Comparison of ENCODE assay signal across 28 cellular contexts in genomic region chr9:69171517-69171916, GRCh38. TPM values are rescaled to one million over a fixed set of nuclear protein-coding genes. Genes with fewer than 3 reads are reported as not detected.
DNase-seq lines count a peak whose midpoint lies in the region; ATAC-seq and TF ChIP-seq lines count a peak whose summit lies in the region.
"Had no signal": no experiment of that assay in that cellular context is flagged by ENCODE, and none has a peak within 500 bp of the region (broad histone marks: within the 10 kb centered on the region; RNA-seq: fewer than 3 reads in every experiment).

No MANE protein-coding gene starts in this region.

- DNase-seq in MCF 10A (ENCODE audit: unreplicated experiment): no peak
- DNase-seq in breast epithelium (ENCODE audit: low spot score in 2 of 2): no peak
- no peak for DNase-seq in PC-9
- DNase-seq in foreskin keratinocyte: no peak
- no peak for DNase-seq in smooth muscle cell (lab: John Stamatoyannopoulos, UW; ENCODE audit: unreplicated experiment)
- no peak for DNase-seq in BE2C
- DNase-seq in H7: no peak
- no peak for DNase-seq in ascending aorta (ENCODE audit: low spot score in 2 of 2)
- DNase-seq: 8988T; activated B cell treated with CpG ODN at 0.5 μM for 24 hours; activated CD4-positive, alpha-beta T cell treated with anti-CD3 and anti-CD28 coated beads, Interleukin-2, amount 10 ng/mL, durations not matched to agents 7 days and 5 days; activated effector memory CD4-positive, alpha-beta T cell treated with Interleukin-2 at 50 U/mL for 16 hours; CD4-positive, CD25-positive, alpha-beta regulatory T cell; DMS153; left ventricle myocardium superior; naive B cell; NCI-H1048; NCI-H1694; NCI-H446 treated with DMSO at 0.1 percent for 48 hours; NCI-H774; T-helper 1 cell; transverse colon had no signal

- CTCF ChIA-PET in MCF 10A (lab: Yijun Ruan, JAX) (interaction anchor here (0.7 to 1.1 kb wide), 3 partner anchors 34 to 78 kb away, joined by 3 to 4 read pairs (median 3); no protein-coding TSS in a partner anchor), PC-9 (lab: Charles Lee) (no interaction called here)

- H2AFZ ChIP-seq in PC-9 (no peak overlapping the region), smooth muscle cell (ENCODE audit: low read depth) (no peak overlapping the region)

- intact Hi-C loops in MCF 10A (cut with micrococcal nuclease): no loop called here
- intact Hi-C loops in breast epithelium (cut with DNase I; ENCODE audit: low total_unique reads): no loop called here
- intact Hi-C loops in PC-9 (cut with micrococcal nuclease; ENCODE audit: unreplicated experiment): loop anchor here (5.0 to 10.0 kb wide), 2 partner anchors 119 to 943 kb away; no protein-coding TSS in a partner anchor
- intact Hi-C loops in ascending aorta (cut with DNase I): no loop called here

- no peaks in the 10 kb centered on the region for H3K9me2 ChIP-seq in PC-9 (ENCODE audit: insufficient read depth)

- H3K9me3 ChIP-seq in breast epithelium (no peaks in the 10 kb centered on the region), PC-9 (ENCODE audit: insufficient read depth, low read depth) (no peaks in the 10 kb centered on the region), smooth muscle cell (replicated peaks; ENCODE audit: low read depth) (no peaks in the 10 kb centered on the region), BE2C (no peaks in the 10 kb centered on the region), ascending aorta (no peaks in the 10 kb centered on the region)
- H3K9me3 ChIP-seq: HAP-1, neutrophil, prostate gland, SJSA1, transverse colon had no signal

- H3K27ac Mint-ChIP-seq in MCF 10A (ENCODE audit: low read depth, unreplicated experiment): peak overlapping the region; percentile 66
- H3K27ac Mint-ChIP-seq: activated B cell treated with CpG ODN at 0.5 μM for 24 hours; activated CD4-positive, alpha-beta T cell treated with anti-CD3 and anti-CD28 coated beads, Interleukin-2, amount 10 ng/mL, durations not matched to agents 7 days and 5 days; activated naive CD8-positive, alpha-beta T cell; CD4-positive, CD25-positive, alpha-beta regulatory T cell; stimulated activated effector memory CD8-positive, alpha-beta T cell treated with anti-CD3 and anti-CD28 coated beads, Interleukin-12 subunit alpha, Interleukin-12 subunit beta, amount 100 ng/mL, for 72 hours had no signal

- H3K27me3 Mint-ChIP-seq in MCF 10A (ENCODE audit: insufficient read depth, unreplicated experiment): no peaks in the 10 kb centered on the region

- H3K36me3 ChIP-seq in breast epithelium (no peaks in the 10 kb centered on the region), PC-9 (ENCODE audit: low read depth) (no peaks in the 10 kb centered on the region), smooth muscle cell (ENCODE audit: low read depth) (no peaks in the 10 kb centered on the region), BE2C (no peaks in the 10 kb centered on the region; the same call in 1 of the 2 replicates), H7 (replicated peaks; ENCODE audit: control insufficient read depth, insufficient read depth, low read length) (no peaks in the 10 kb centered on the region), ascending aorta (no peaks in the 10 kb centered on the region)
- H3K36me3 ChIP-seq: HAP-1, neutrophil, prostate gland, transverse colon had no signal

- TF ChIP-seq POLR2A in breast epithelium (IDR thresholded peaks at IDR 0.05): no peak

- H3K4me3 ChIP-seq in breast epithelium (no peak overlapping the region), PC-9 (no peak overlapping the region), smooth muscle cell (no peak overlapping the region), BE2C (ENCODE audit: low read depth, low read length) (no peak overlapping the region), H7 (ENCODE audit: insufficient read depth, low read depth, low read length) (no peak overlapping the region), ascending aorta (no peak overlapping the region)
- H3K4me3 ChIP-seq: HAP-1, prostate gland, SJSA1, transverse colon had no signal

- WGBS in smooth muscle cell (ENCODE audit: low lambda C conversion rate): 83% methylated on average over 5 of the region's 6 CpGs

- H4K20me1 ChIP-seq in PC-9 (ENCODE audit: insufficient read depth) (no peaks in the 10 kb centered on the region), smooth muscle cell (ENCODE audit: low read depth) (no peaks in the 10 kb centered on the region)

- H3K27ac ChIP-seq in breast epithelium (peak overlapping the region in 1 of 2 donors; percentile 7), PC-9 (peak overlapping the region; percentile 73), foreskin keratinocyte (peak overlapping the region; percentile 100), smooth muscle cell (ENCODE audit: low read depth) (peak overlapping the region; percentile 98), ascending aorta (no peak overlapping the region)
- H3K27ac ChIP-seq: neutrophil, prostate gland, SJSA1, transverse colon had no signal

- H3K4me3 Mint-ChIP-seq in MCF 10A (ENCODE audit: unreplicated experiment): peak overlapping the region; percentile 41
- H3K4me3 Mint-ChIP-seq: activated B cell treated with CpG ODN at 0.5 μM for 24 hours; activated CD4-positive, alpha-beta T cell treated with anti-CD3 and anti-CD28 coated beads, Interleukin-2, amount 10 ng/mL, durations not matched to agents 7 days and 5 days; activated naive CD8-positive, alpha-beta T cell; naive B cell; stimulated activated effector memory CD8-positive, alpha-beta T cell treated with anti-CD3 and anti-CD28 coated beads, Interleukin-12 subunit alpha, Interleukin-12 subunit beta, amount 100 ng/mL, for 72 hours had no signal

- no peak for ATAC-seq in foreskin keratinocyte
- ATAC-seq: left ventricle myocardium superior; stimulated activated effector memory CD8-positive, alpha-beta T cell treated with anti-CD3 and anti-CD28 coated beads, Interleukin-12 subunit alpha, Interleukin-12 subunit beta, amount 100 ng/mL, for 72 hours had no signal

- peak overlapping the region; percentile 48 for H3K4me2 ChIP-seq in PC-9
- H3K4me2 ChIP-seq in smooth muscle cell: no peak overlapping the region

- no peak for TF ChIP-seq CTCF in MCF 10A (IDR thresholded peaks at IDR 0.05; ENCODE audit: unreplicated experiment)
- TF ChIP-seq CTCF in breast epithelium (IDR thresholded peaks at IDR 0.05): no peak
- TF ChIP-seq CTCF in PC-9 (conservative IDR thresholded peaks at IDR 0.05): no peak
- no peak for TF ChIP-seq CTCF in foreskin keratinocyte (conservative IDR thresholded peaks at IDR 0.05)
- TF ChIP-seq CTCF in smooth muscle cell (IDR thresholded peaks at IDR 0.05; ENCODE audit: borderline replicate concordance, insufficient read depth, poor library complexity, severe bottlenecking): no peak
- no peak for TF ChIP-seq CTCF in BE2C (IDR thresholded peaks at IDR 0.05; ENCODE audit: low read depth, low read length)
- no peak for TF ChIP-seq CTCF in ascending aorta (IDR thresholded peaks at IDR 0.05)

- H3K9me3 Mint-ChIP-seq in MCF 10A (ENCODE audit: unreplicated experiment): no peaks in the 10 kb centered on the region
- H3K9me3 Mint-ChIP-seq: activated B cell treated with CpG ODN at 0.5 μM for 24 hours; activated CD4-positive, alpha-beta T cell treated with anti-CD3 and anti-CD28 coated beads, Interleukin-2, amount 10 ng/mL, durations not matched to agents 7 days and 5 days; naive B cell; stimulated activated effector memory CD8-positive, alpha-beta T cell treated with anti-CD3 and anti-CD28 coated beads, Interleukin-12 subunit alpha, Interleukin-12 subunit beta, amount 100 ng/mL, for 72 hours had no signal

- H3K36me3 Mint-ChIP-seq in MCF 10A (ENCODE audit: insufficient read depth, unreplicated experiment): peaks cover 11% of the 10 kb centered on the region
- H3K36me3 Mint-ChIP-seq: CD4-positive, CD25-positive, alpha-beta regulatory T cell; naive B cell had no signal

- POLR2A ChIA-PET in MCF 10A (lab: Yijun Ruan, JAX) (interaction anchor here (0.6 to 5.3 kb wide), 10 partner anchors 8 to 67 kb away, joined by 3 to 65 read pairs (median 7); no protein-coding TSS in a partner anchor), PC-9 (lab: Charles Lee; ENCODE audit: unreplicated experiment) (interaction anchor here (0.6 to 0.7 kb wide), 2 partner anchors 9 to 122 kb away, joined by 3 to 4 read pairs; no protein-coding TSS in a partner anchor)

- H3K4me1 ChIP-seq in breast epithelium (peaks cover 0 to 5% of the 10 kb centered on the region in 2 donors), PC-9 (replicated peaks; ENCODE audit: insufficient read depth) (peaks cover 76% of the 10 kb centered on the region), foreskin keratinocyte (peaks cover 49% of the 10 kb centered on the region), smooth muscle cell (ENCODE audit: low read depth) (peaks cover 19% of the 10 kb centered on the region), BE2C (no peaks in the 10 kb centered on the region; the same call in none of the 2 replicates), ascending aorta (peaks cover 5 to 11% of the 10 kb centered on the region in 2 donors)
- H3K4me1 ChIP-seq: prostate gland had no signal

- H3K27me3 ChIP-seq in breast epithelium (no peaks in the 10 kb centered on the region), PC-9 (ENCODE audit: insufficient read depth, low read depth) (no peaks in the 10 kb centered on the region), foreskin keratinocyte (no peaks in the 10 kb centered on the region), smooth muscle cell (ENCODE audit: low read depth) (no peaks in the 10 kb centered on the region), BE2C (no peaks in the 10 kb centered on the region), H7 (ENCODE audit: control insufficient read depth, insufficient read depth, low read length) (peaks cover 5% of the 10 kb centered on the region; the same call in 1 of the 2 replicates), ascending aorta (no peaks in the 10 kb centered on the region)
- H3K27me3 ChIP-seq: SJSA1, transverse colon had no signal

- peaks cover 42% of the 10 kb centered on the region for H3K4me1 Mint-ChIP-seq in MCF 10A (ENCODE audit: insufficient read depth, unreplicated experiment)

- peak overlapping the region; percentile 47 for H3K9ac ChIP-seq in smooth muscle cell (ENCODE audit: low read depth)

- H3F3A ChIP-seq in PC-9 (ENCODE audit: insufficient read depth, low read depth) (peaks cover 51% of the 10 kb centered on the region), smooth muscle cell (ENCODE audit: low read depth) (peaks cover 20% of the 10 kb centered on the region)

- BruUV-seq in MCF 10A (replicated peaks; lab: Mats Ljungman, UMichigan) (no TSS peak), PC-9 (replicated peaks; lab: Mats Ljungman, UMichigan) (no TSS peak)

- H3K79me2 ChIP-seq in PC-9 (ENCODE audit: low read depth): peaks cover 66% of the 10 kb centered on the region
- H3K79me2 ChIP-seq in smooth muscle cell (ENCODE audit: low read depth): peaks cover 9% of the 10 kb centered on the region

RNA-seq across cellular contexts. Expression of gene TJP2, which starts 2.6 kb away (rescaled TPM):
- total RNA-seq in MCF 10A (2022): 47.2 and 52.2 TPM in 2 replicates
- total RNA-seq in breast epithelium: 100 to 1,000 TPM in 2 of 3 donors, 10 to 100 TPM in 1; 85.2 to 125 (median 108) TPM
- total RNA-seq in PC-9 (2021): 120 and 143 TPM in 2 replicates
- total RNA-seq in foreskin keratinocyte: 126 and 140 TPM in 2 replicates
- polyA plus RNA-seq in foreskin keratinocyte: 57.9 and 59.8 TPM in 2 replicates
- total RNA-seq in smooth muscle cell: 48.4 and 49.9 TPM in 2 replicates
- 14.9 and 47.5 TPM in 2 replicates for polyA plus RNA-seq in smooth muscle cell
- polyA plus RNA-seq in BE2C (2012; ENCODE audit: insufficient read depth, insufficient read length, low read depth): 10.1 TPM
- total RNA-seq in H7 (2014; rRNA removed; shearing (Covaris generic)): 107 and 128 TPM in 2 replicates
- 154 TPM for total RNA-seq in ascending aorta

Comparison
In these comparisons a context has a peak if more than half of its experiments do, and no peak if none do; other contexts are left out.
1. H3K27ac ChIP-seq: peak in PC-9 (single experiment), foreskin keratinocyte (single experiment) and smooth muscle cell (single experiment); none in ascending aorta (0 of 2).